Comparison of ENCODE assay signal across 23 cellular contexts in genomic region chr22:27399161-27399560, GRCh38.
DNase-seq lines count a peak whose midpoint lies in the region; ATAC-seq and TF ChIP-seq lines count a peak whose summit lies in the region.
"Had no signal": no experiment of that assay in that cellular context is flagged by ENCODE, and none has a peak within 500 bp of the region (broad histone marks: within the 10 kb centered on the region; RNA-seq: fewer than 3 reads in every experiment).

No MANE protein-coding gene starts in this region.

- H3K27ac Mint-ChIP-seq in type B pancreatic cell: no peak overlapping the region
- H3K27ac Mint-ChIP-seq: activated CD8-positive, alpha-beta T cell treated with anti-CD3 and anti-CD28 coated beads, Interleukin-2, amount 10 ng/mL, durations not matched to agents 7 days and 5 days; CD8-positive, alpha-beta T cell; IgD-negative memory B cell; immature natural killer cell; natural killer cell treated with Interleukin-12 subunit alpha and Interleukin-12 subunit beta and Interleukin-15 and Interleukin-18, amount 100 ng/mL, for 72 hours; T-helper 17 cell had no signal

- WGBS in lower leg skin, 2 donors: 20 to 29% methylated on average over 19 of the region's 19 CpGs

- intact Hi-C loops in posterior cingulate gyrus (cut with DNase I) (no loop called here), lower leg skin (cut with DNase I; ENCODE audit: low total_unique reads) (no loop called here)

- ATAC-seq in GM18858 (IDR thresholded peaks at IDR 0.05; ENCODE audit: unreplicated experiment): no peak
- ATAC-seq: activated CD8-positive, alpha-beta T cell treated with anti-CD3 and anti-CD28 coated beads, Interleukin-2, amount 10 ng/mL, durations not matched to agents 7 days and 5 days; CD8-positive, alpha-beta T cell; natural killer cell treated with Interleukin-12 subunit alpha and Interleukin-12 subunit beta and Interleukin-15 and Interleukin-18, amount 100 ng/mL, for 72 hours; Panc1; T-helper 17 cell had no signal

- no peak for TF ChIP-seq POLR2A in lower leg skin (IDR thresholded peaks at IDR 0.05)

- no peaks in the 10 kb centered on the region for H3K36me3 Mint-ChIP-seq in type B pancreatic cell
- H3K36me3 Mint-ChIP-seq: CD8-positive, alpha-beta T cell; IgD-negative memory B cell; immature natural killer cell; natural killer cell treated with Interleukin-12 subunit alpha and Interleukin-12 subunit beta and Interleukin-15 and Interleukin-18, amount 100 ng/mL, for 72 hours had no signal

- no peaks in the 10 kb centered on the region for H3K9me3 Mint-ChIP-seq in type B pancreatic cell
- H3K9me3 Mint-ChIP-seq: natural killer cell treated with Interleukin-12 subunit alpha and Interleukin-12 subunit beta and Interleukin-15 and Interleukin-18, amount 100 ng/mL, for 72 hours had no signal

- H3K4me3 ChIP-seq in lower leg skin (ENCODE audit: low read depth, poor library complexity, severe bottlenecking): no peak overlapping the region

- peaks cover 16% of the 10 kb centered on the region for H3K27me3 Mint-ChIP-seq in type B pancreatic cell
- H3K27me3 Mint-ChIP-seq: IgD-negative memory B cell had no signal

- no peak for TF ChIP-seq CTCF in lower leg skin (IDR thresholded peaks at IDR 0.05)
- no peak for TF ChIP-seq CTCF in type B pancreatic cell (conservative IDR thresholded peaks at IDR 0.05)

- no peak overlapping the region for H3K4me3 Mint-ChIP-seq in type B pancreatic cell
- H3K4me3 Mint-ChIP-seq: activated CD8-positive, alpha-beta T cell treated with anti-CD3 and anti-CD28 coated beads, Interleukin-2, amount 10 ng/mL, durations not matched to agents 7 days and 5 days; CD8-positive, alpha-beta T cell; IgD-negative memory B cell; immature natural killer cell; natural killer cell treated with Interleukin-12 subunit alpha and Interleukin-12 subunit beta and Interleukin-15 and Interleukin-18, amount 100 ng/mL, for 72 hours; T-helper 17 cell had no signal

- DNase-seq in AG20443 (ENCODE audit: low spot score) (peak; percentile 59), NCI-H2227 (lab: John Stamatoyannopoulos, UW; ENCODE audit: unreplicated experiment) (peak; percentile 36), fibroblast of peridontal ligament (ENCODE audit: extremely low read depth) (peak; percentile 18), posterior cingulate gyrus (peak in 6 of 10 donors; percentile 16 to 88 (median 56)), lower leg skin (ENCODE audit: low spot score in 2 of 2) (no peak), type B pancreatic cell (ENCODE audit: extremely low spot score, unreplicated experiment) (no peak)
- DNase-seq: activated CD4-positive, alpha-beta T cell treated with anti-CD3 and anti-CD28 coated beads for 1 hour; activated CD8-positive, alpha-beta T cell treated with anti-CD3 and anti-CD28 coated beads, Interleukin-2, amount 10 ng/mL, durations not matched to agents 7 days and 5 days; activated gamma-delta T cell treated with Interleukin-2 at 50 U/mL for 16 hours; CD8-positive, alpha-beta T cell; DMS 273 treated with DMSO at 0.1 percent for 48 hours; effector CD8-positive, alpha-beta T cell; hippocampal formation; immature natural killer cell; NCI-H1417; NCI-H2081 treated with DMSO at 0.1 percent for 48 hours; stimulated activated CD4-positive, alpha-beta T cell treated with anti-CD3 and anti-CD28 coated beads, Interleukin-2, amount 100 ng/mL, for 24 hours; substantia nigra; T-helper 17 cell had no signal

- H3K4me1 Mint-ChIP-seq in type B pancreatic cell (ENCODE audit: unreplicated experiment): peaks cover 7% of the 10 kb centered on the region
- H3K4me1 Mint-ChIP-seq: IgD-negative memory B cell, immature natural killer cell, T-helper 17 cell had no signal

Comparison
In these comparisons a context has a peak if more than half of its experiments do, and no peak if none do; other contexts are left out.
1. DNase-seq: peak in AG20443 (single experiment), NCI-H2227 (single experiment), fibroblast of peridontal ligament (single experiment) and posterior cingulate gyrus (6 of 10); none in lower leg skin (0 of 2) and type B pancreatic cell (single experiment).